Comparison of ENCODE assay signal across 19 cellular contexts in the genomic region with DNA sequence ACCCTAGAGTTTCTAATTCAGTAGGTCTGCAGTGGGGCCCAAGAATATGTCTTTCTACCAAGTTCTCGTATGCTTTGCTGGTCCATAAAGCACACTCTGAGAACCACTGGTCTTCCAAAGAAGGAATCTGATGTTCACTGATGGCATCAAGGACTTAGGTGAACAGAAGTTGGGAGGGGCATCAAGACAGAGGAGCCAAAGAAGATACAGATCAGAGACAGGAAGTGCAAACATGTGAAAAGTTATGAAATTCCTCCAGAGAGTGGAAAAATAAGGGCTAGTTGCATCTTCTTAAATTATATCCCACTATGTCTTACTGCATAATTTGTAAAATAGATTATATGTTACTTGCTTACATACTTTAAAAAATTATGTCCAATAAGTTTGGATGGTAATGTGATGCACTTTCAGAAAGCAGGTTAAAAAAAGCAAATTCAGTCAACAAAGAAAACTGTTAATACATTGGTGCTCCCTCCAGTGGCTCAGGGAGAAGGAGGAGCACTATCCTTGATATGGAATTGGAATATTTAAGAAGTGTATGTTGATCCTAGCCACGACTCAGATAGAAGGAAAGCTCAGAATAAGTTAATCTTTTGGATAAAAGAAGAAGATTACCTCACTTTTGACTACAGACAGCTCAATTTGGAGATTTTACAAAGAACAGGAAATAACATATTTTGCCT. TPM values are rescaled to one million over a fixed set of nuclear protein-coding genes. Genes with fewer than 3 reads are reported as not detected.
A peak's percentile ranks its signal among the peaks of the same experiment; 100 is the strongest.
DNase-seq lines count a peak whose midpoint lies in the region; FAIRE-seq and TF ChIP-seq lines count a peak whose summit lies in the region.
"Had no signal": no experiment of that assay in that cellular context is flagged by ENCODE, and none has a peak within 500 bp of the region (broad histone marks: within the 10 kb centered on the region; RNA-seq: fewer than 3 reads in every experiment).

No MANE protein-coding gene starts in this region.

- no peak overlapping the region for H3K4me2 ChIP-seq in smooth muscle cell

- no peak overlapping the region for H3K4me3 Mint-ChIP-seq in activated CD4-positive, alpha-beta T cell treated with anti-CD3 and anti-CD28 coated beads, Interleukin-2, amount 10 ng/mL, durations not matched to agents 7 days and 5 days
- H3K4me3 Mint-ChIP-seq: activated naive CD4-positive, alpha-beta T cell treated with anti-CD3 and anti-CD28 coated beads, Interleukin-2, amount 10 ng/mL, durations not matched to agents 7 days and 5 days had no signal

- no peaks in the 10 kb centered on the region for H3K27me3 Mint-ChIP-seq in activated CD4-positive, alpha-beta T cell treated with anti-CD3 and anti-CD28 coated beads, Interleukin-2, amount 10 ng/mL, durations not matched to agents 7 days and 5 days
- H3K27me3 Mint-ChIP-seq: activated naive CD4-positive, alpha-beta T cell treated with anti-CD3 and anti-CD28 coated beads, Interleukin-2, amount 10 ng/mL, durations not matched to agents 7 days and 5 days had no signal

- peaks cover 4% of the 10 kb centered on the region for H3K36me3 Mint-ChIP-seq in activated CD4-positive, alpha-beta T cell treated with anti-CD3 and anti-CD28 coated beads, Interleukin-2, amount 10 ng/mL, durations not matched to agents 7 days and 5 days (ENCODE audit: low read depth)

- H3K9me3 ChIP-seq in SK-N-MC (ENCODE audit: low read depth, low read length) (no peaks in the 10 kb centered on the region), esophagus squamous epithelium (no peaks in the 10 kb centered on the region), smooth muscle cell (replicated peaks; ENCODE audit: low read depth) (no peaks in the 10 kb centered on the region)
- H3K9me3 ChIP-seq: heart left ventricle, prostate gland had no signal

- DNase-seq in activated CD4-positive, alpha-beta T cell treated with anti-CD3 and anti-CD28 coated beads, Interleukin-2, amount 10 ng/mL, durations not matched to agents 7 days and 5 days: no peak
- no peak for DNase-seq in activated CD4-positive, alpha-beta T cell treated with anti-CD3 and anti-CD28 coated beads for 48 hours
- DNase-seq in SK-N-MC (ENCODE audit: low read depth, low spot score): no peak
- DNase-seq in esophagus squamous epithelium (lab: John Stamatoyannopoulos, UW): no peak
- DNase-seq in smooth muscle cell (lab: John Stamatoyannopoulos, UW; ENCODE audit: unreplicated experiment): no peak
- no peak for DNase-seq in activated gamma-delta T cell treated with Interleukin-2 at 50 U/mL for 16 hours
- DNase-seq in urothelium cell line (ENCODE audit: low spot score): no peak
- no peak for DNase-seq in NOMO-1 treated with DMSO at 0.1 percent for 48 hours (lab: John Stamatoyannopoulos, UW; ENCODE audit: unreplicated experiment)
- DNase-seq: activated CD4-positive, alpha-beta T cell treated with anti-CD3 and anti-CD28 coated beads for 4 hours; activated naive CD4-positive, alpha-beta T cell treated with anti-CD3 and anti-CD28 coated beads, Interleukin-2, amount 10 ng/mL, durations not matched to agents 7 days and 5 days; central memory CD4-positive, alpha-beta T cell; heart left ventricle; Karpas-422; kidney glomerular epithelial cell; NCI-H187; NCI-H510A; stimulated activated CD4-positive, alpha-beta T cell treated with anti-CD3 and anti-CD28 coated beads, Interleukin-15, amount 100 ng/mL, for 24 hours had no signal

- H4K20me1 ChIP-seq in smooth muscle cell (ENCODE audit: low read depth): peaks cover 69% of the 10 kb centered on the region

- H3F3A ChIP-seq in smooth muscle cell (ENCODE audit: low read depth): peaks cover 14% of the 10 kb centered on the region

- no peaks in the 10 kb centered on the region for H3K27me3 ChIP-seq in esophagus squamous epithelium
- no peaks in the 10 kb centered on the region for H3K27me3 ChIP-seq in smooth muscle cell (ENCODE audit: low read depth)
- H3K27me3 ChIP-seq: heart left ventricle had no signal

- H3K4me1 ChIP-seq in esophagus squamous epithelium (peaks cover 17 to 90% (median 21%) of the 10 kb centered on the region in 3 donors), smooth muscle cell (ENCODE audit: low read depth) (peaks cover 26% of the 10 kb centered on the region)

- 54 to 61% methylated on average over 2 of the region's 2 CpGs for WGBS in esophagus squamous epithelium, 2 donors
- WGBS in smooth muscle cell (ENCODE audit: low lambda C conversion rate): 65% methylated on average over 2 of the region's 2 CpGs

- H2AFZ ChIP-seq in smooth muscle cell (ENCODE audit: low read depth): no peak overlapping the region

- H3K36me3 ChIP-seq in SK-N-MC (ENCODE audit: insufficient read depth, low read length) (no peaks in the 10 kb centered on the region), esophagus squamous epithelium (no peaks in the 10 kb centered on the region), smooth muscle cell (ENCODE audit: low read depth) (no peaks in the 10 kb centered on the region)
- H3K36me3 ChIP-seq: prostate gland had no signal

- intact Hi-C loops in esophagus squamous epithelium (cut with DNase I): no loop called here

- H3K4me1 Mint-ChIP-seq in activated CD4-positive, alpha-beta T cell treated with anti-CD3 and anti-CD28 coated beads, Interleukin-2, amount 10 ng/mL, durations not matched to agents 7 days and 5 days: peaks cover 16% of the 10 kb centered on the region

- TF ChIP-seq POLR2A in esophagus squamous epithelium (IDR thresholded peaks at IDR 0.05): no peak

- POLR2A ChIA-PET in activated CD4-positive, alpha-beta T cell treated with anti-CD3 and anti-CD28 coated beads, Interleukin-2, amount 10 ng/mL, durations not matched to agents 7 days and 5 days (lab: Charles Lee): no interaction called here

- TF ChIP-seq CTCF in esophagus squamous epithelium (IDR thresholded peaks at IDR 0.05) (no peak), smooth muscle cell (IDR thresholded peaks at IDR 0.05; ENCODE audit: borderline replicate concordance, insufficient read depth, poor library complexity, severe bottlenecking) (no peak)

- no peak for FAIRE-seq in urothelium cell line (lab: Jason Lieb, UNC)
- FAIRE-seq: A204.1 had no signal

- no peak overlapping the region for H3K9ac ChIP-seq in SK-N-MC (ENCODE audit: insufficient read length)
- H3K9ac ChIP-seq in smooth muscle cell (ENCODE audit: low read depth): no peak overlapping the region

- H3K9me3 Mint-ChIP-seq in activated CD4-positive, alpha-beta T cell treated with anti-CD3 and anti-CD28 coated beads, Interleukin-2, amount 10 ng/mL, durations not matched to agents 7 days and 5 days: peaks cover 2% of the 10 kb centered on the region
- H3K9me3 Mint-ChIP-seq: activated naive CD4-positive, alpha-beta T cell treated with anti-CD3 and anti-CD28 coated beads, Interleukin-2, amount 10 ng/mL, durations not matched to agents 7 days and 5 days had no signal

- H3K27ac Mint-ChIP-seq in activated CD4-positive, alpha-beta T cell treated with anti-CD3 and anti-CD28 coated beads, Interleukin-2, amount 10 ng/mL, durations not matched to agents 7 days and 5 days: peak overlapping the region; percentile 54
- H3K27ac Mint-ChIP-seq: activated naive CD4-positive, alpha-beta T cell treated with anti-CD3 and anti-CD28 coated beads, Interleukin-2, amount 10 ng/mL, durations not matched to agents 7 days and 5 days had no signal

- H3K4me3 ChIP-seq in SK-N-MC: no peak overlapping the region
- H3K4me3 ChIP-seq in esophagus squamous epithelium: no peak overlapping the region
- H3K4me3 ChIP-seq in smooth muscle cell: no peak overlapping the region
- H3K4me3 ChIP-seq: heart left ventricle, prostate gland had no signal

- H3K79me2 ChIP-seq in smooth muscle cell (ENCODE audit: low read depth): peaks cover 90% of the 10 kb centered on the region

- 0 out of 2 replicates have a peak overlapping the region, but pooled peaks have one; percentile 17 for H3K27ac ChIP-seq in SK-N-MC
- H3K27ac ChIP-seq in esophagus squamous epithelium: peak overlapping the region in 3 of 4 donors; percentile 2 to 4 (median 3)
- H3K27ac ChIP-seq in smooth muscle cell (ENCODE audit: low read depth): peak overlapping the region; percentile 80

- CTCF ChIA-PET in activated CD4-positive, alpha-beta T cell treated with anti-CD3 and anti-CD28 coated beads, Interleukin-2, amount 10 ng/mL, durations not matched to agents 7 days and 5 days (lab: Charles Lee): interaction anchor here (0.5 kb wide), 1 partner anchor 175 kb away, joined by 3 read pairs; no protein-coding TSS in a partner anchor

RNA-seq across cellular contexts. Expression of a gene that starts 35.8 kb away (rescaled TPM):
- 10 to 100 TPM; 23.1 to 25.7 TPM for total RNA-seq in activated CD4-positive, alpha-beta T cell treated with anti-CD3 and anti-CD28 coated beads, Interleukin-2, amount 10 ng/mL, durations not matched to agents 7 days and 5 days
- total RNA-seq in esophagus squamous epithelium (10 to 100 TPM; 14.9 to 21.9 (median 17.3) TPM), smooth muscle cell (46.4 and 69.1 TPM in 2 replicates)
- polyA plus RNA-seq in smooth muscle cell: 27.4 and 37.6 TPM in 2 replicates

Comparison
In these comparisons a context has a peak if more than half of its experiments do, and no peak if none do; other contexts are left out.
1. H3K27ac ChIP-seq: peak in every context shown above with its lines; median percentile 80 in smooth muscle cell; 17 in SK-N-MC; 3 in esophagus squamous epithelium.